In genomic region chr2:233379034-233379433, GRCh38 we compare ENCODE assay signal across 1 cellular context.
TF ChIP-seq lines count a peak whose summit lies in the region.

No MANE protein-coding gene starts in this region.

TF ChIP-seq in GM23338, 12 proteins besides CTCF, POLR2A, EP300 and RAD21 (continued from another document):
- TF ChIP-seq ZNF462 (CRISPR knock-in tag; IDR thresholded peaks at IDR 0.05): no peak
